Comparison of ENCODE assay signal across 18 cellular contexts in genomic region chr1:14413809-14414208, GRCh38.
DNase-seq lines count a peak whose midpoint lies in the region; ATAC-seq, FAIRE-seq and TF ChIP-seq lines count a peak whose summit lies in the region.
"Had no signal": no experiment of that assay in that cellular context is flagged by ENCODE, and none has a peak within 500 bp of the region (broad histone marks: within the 10 kb centered on the region; RNA-seq: fewer than 3 reads in every experiment).

No MANE protein-coding gene starts in this region.

- H4K8ac ChIP-seq in IMR-90 (ENCODE audit: low read depth in 2 of 2, low read length in 2 of 2) = 0 out of 4 replicates have a peak overlapping the region, but pooled peaks of 1 of the 2 experiments have one; percentile 17

- H2AFZ ChIP-seq in IMR-90 (replicated peaks; ENCODE audit: low read length, poor library complexity) = no peak overlapping the region
- H2AFZ ChIP-seq: hepatocyte had no signal

- TF ChIP-seq RAD21 in IMR-90 (IDR thresholded peaks at IDR 0.05; ENCODE audit: low read length) = no peak

- FAIRE-seq in GM19239 (lab: Jason Lieb, UNC) = no peak
- FAIRE-seq: A204.1, bronchial epithelial cell had no signal

- TF ChIP-seq CTCF in AG04449 (IDR thresholded peaks at IDR 0.05; ENCODE audit: insufficient read depth, low read length, missing control alignments) (no peak), IMR-90 (conservative IDR thresholded peaks at IDR 0.05; ENCODE audit: low read depth, low read length) (no peak), dorsolateral prefrontal cortex (IDR thresholded peaks at IDR 0.05 in 54 of 56, conservative IDR thresholded peaks at IDR 0.05 in 2 of 56; ENCODE audit: low read depth in 1 of 56, partially characterized antibody in 56 of 56) (no peak), brain microvascular endothelial cell (IDR thresholded peaks at IDR 0.05; ENCODE audit: low read depth, low read length, missing control alignments) (no peak)

- H2BK15ac ChIP-seq in IMR-90 (ENCODE audit: low read depth, low read length) = no peak overlapping the region

- in situ Hi-C loops in IMR-90 (cut with MboI; ENCODE audit: low sequenced_read_pairs) = no loop called here
- in situ Hi-C loops in brain microvascular endothelial cell (cut with HindIII; ENCODE audit: low pct_ligation_motif_present, low sequenced_read_pairs) = no loop called here

- ATAC-seq in IMR-90 (ENCODE audit: low read depth) = peak; percentile 84
- no peak for ATAC-seq in HG02763 (IDR thresholded peaks at IDR 0.05; ENCODE audit: unreplicated experiment)
- ATAC-seq: left lobe of liver had no signal

- no peak overlapping the region for H3K9ac ChIP-seq in IMR-90 (ENCODE audit: low read depth, low read length)

- H3K27me3 ChIP-seq in IMR-90 (ENCODE audit: control insufficient read depth, insufficient read depth, low read length) (no peaks in the 10 kb centered on the region), dorsolateral prefrontal cortex (no peaks in the 10 kb centered on the region), brain microvascular endothelial cell (replicated peaks) (no peaks in the 10 kb centered on the region)
- H3K27me3 ChIP-seq: hepatocyte had no signal

- POLR2A ChIA-PET in AG04449 (lab: Yijun Ruan, JAX) (no interaction called here), IMR-90 (lab: Charles Lee; ENCODE audit: unreplicated experiment) (no interaction called here)

- no peaks in the 10 kb centered on the region for H3K4me1 ChIP-seq in IMR-90 (ENCODE audit: control insufficient read depth, insufficient read depth, low read length)

- no peak overlapping the region for H3K4ac ChIP-seq in IMR-90 (ENCODE audit: low read depth, low read length)

- H4K5ac ChIP-seq in IMR-90 (ENCODE audit: low read depth, low read length) = no peak overlapping the region

- H3K79me1 ChIP-seq in IMR-90 (ENCODE audit: low read depth in 1 of 2, low read length in 2 of 2) = no peaks in the 10 kb centered on the region

- no peaks in the 10 kb centered on the region for H3K9me1 ChIP-seq in IMR-90 (ENCODE audit: insufficient read depth, low read length)

- H3K4me2 ChIP-seq in IMR-90 (ENCODE audit: low read depth, low read length) = no peak overlapping the region
- H3K4me2 ChIP-seq: hepatocyte had no signal

- no peak overlapping the region for H2AK9ac ChIP-seq in IMR-90 (replicated peaks; ENCODE audit: low read depth, low read length, poor library complexity)

- dilution Hi-C loops in IMR-90 (cut with HindIII; ENCODE audit: low sequenced_read_pairs, unreplicated experiment) = no loop called here

- peak overlapping the region; percentile 24 for H2BK5ac ChIP-seq in IMR-90 (ENCODE audit: low read depth, low read length, poor library complexity, severe bottlenecking)

- no peak overlapping the region for H3K23ac ChIP-seq in IMR-90 (ENCODE audit: low read depth, low read length)

- H3K56ac ChIP-seq in IMR-90 (ENCODE audit: extremely low read depth, insufficient read depth, low read length) = no peak overlapping the region

- H2BK120ac ChIP-seq in IMR-90 (ENCODE audit: low read depth, low read length) = no peak overlapping the region

- H4K91ac ChIP-seq in IMR-90 (ENCODE audit: insufficient read depth, low read depth, low read length) = no peak overlapping the region

- intact Hi-C loops in IMR-90 (cut with micrococcal nuclease) = no loop called here
- intact Hi-C loops in dorsolateral prefrontal cortex (cut with DNase I) = loop anchor here (5.0 to 10.0 kb wide), 3 partner anchors 157 to 191 kb away; no protein-coding TSS in a partner anchor

- no peak overlapping the region for H2BK20ac ChIP-seq in IMR-90 (ENCODE audit: low read depth, low read length)

- H4K20me1 ChIP-seq in IMR-90 (ENCODE audit: insufficient read depth, low read length) = no peaks in the 10 kb centered on the region

- H3K14ac ChIP-seq in IMR-90 (replicated peaks; ENCODE audit: low read depth, low read length) = no peak overlapping the region

- H3K4me3 ChIP-seq in AG04449 (ENCODE audit: low read depth, low read length) = no peak overlapping the region
- no peak overlapping the region for H3K4me3 ChIP-seq in IMR-90 (ENCODE audit: insufficient read depth, low read depth, low read length)
- H3K4me3 ChIP-seq in dorsolateral prefrontal cortex = peak overlapping the region in 7 of 59 donors; percentile 8 to 33 (median 14)
- H3K4me3 ChIP-seq in brain microvascular endothelial cell (ENCODE audit: low read depth, low read length) = no peak overlapping the region
- H3K4me3 ChIP-seq: hepatocyte had no signal

- H3K9me3 ChIP-seq in IMR-90 (ENCODE audit: control insufficient read depth, insufficient read depth, low read length) = no peaks in the 10 kb centered on the region

- no peak overlapping the region for H3K18ac ChIP-seq in IMR-90 (ENCODE audit: low read depth, low read length)

- no CpG with 5 or more reads among the region's 3 CpGs for WGBS in IMR-90 (ENCODE audit: extremely low coverage in 2 of 2, insufficient read length in 1 of 2), 2 experiments

- no peak for TF ChIP-seq POLR2A in IMR-90 (IDR thresholded peaks at IDR 0.05; ENCODE audit: low read depth, low read length)

- H3K36me3 ChIP-seq in IMR-90 (ENCODE audit: control insufficient read depth, insufficient read depth, low read length) = no peaks in the 10 kb centered on the region
- no peaks in the 10 kb centered on the region for H3K36me3 ChIP-seq in brain microvascular endothelial cell (replicated peaks)

- peak overlapping the region; percentile 44; the same call in 1 of the 2 replicates for H3K27ac ChIP-seq in IMR-90 (ENCODE audit: insufficient read depth, low read length)
- H3K27ac ChIP-seq in dorsolateral prefrontal cortex = peak overlapping the region in 53 of 59 donors; percentile 25 to 89 (median 75)
- no peak overlapping the region for H3K27ac ChIP-seq in brain microvascular endothelial cell
- H3K27ac ChIP-seq: hepatocyte had no signal

- BruUV-seq in IMR-90 (replicated peaks; lab: Mats Ljungman, UMichigan) = no TSS peak

- DNase-seq in AG04449 (ENCODE audit: low read depth, low spot score) (peak; percentile 14), IMR-90 (peak; percentile 62), dorsolateral prefrontal cortex (peak in 5 of 10 donors; percentile 29 to 68 (median 55)), medulla oblongata (ENCODE audit: extremely low spot score) (peak; percentile 66), GM19239 (ENCODE audit: insufficient read length, low spot score) (no peak), brain microvascular endothelial cell (no peak), NCI-H2029 (lab: John Stamatoyannopoulos, UW) (no peak)
- DNase-seq: activated B cell treated with CpG ODN at 0.5 μM for 24 hours; activated naive CD4-positive, alpha-beta T cell treated with Interleukin-2 at 50 U/mL for 16 hours; Calu3; NCI-H187 treated with DMSO at 0.1 percent for 48 hours; NCI-H524 treated with DMSO at 0.1 percent for 48 hours; stimulated activated CD4-positive, alpha-beta T cell treated with anti-CD3 and anti-CD28 coated beads, Interleukin-15, amount 100 ng/mL, for 24 hours had no signal

- CTCF ChIA-PET in AG04449 (lab: Yijun Ruan, JAX) = no interaction called here
- CTCF ChIA-PET in IMR-90 (lab: Yijun Ruan, JAX) = no interaction called here

- H2AK5ac ChIP-seq in IMR-90 (ENCODE audit: low read depth, low read length) = no peak overlapping the region

TF ChIP-seq in IMR-90, 13 proteins besides CTCF, POLR2A, EP300 and RAD21:
- TF ChIP-seq ELK1 (IDR thresholded peaks at IDR 0.05; ENCODE audit: borderline replicate concordance, low read depth, low read length) (no peak), MAFK (IDR thresholded peaks at IDR 0.05; ENCODE audit: low read depth, low read length) (no peak), SMC3 (IDR thresholded peaks at IDR 0.05; ENCODE audit: low read depth, low read length) (no peak), RFX5 (IDR thresholded peaks at IDR 0.05; ENCODE audit: low read depth, low read length) (no peak), MXI1 (IDR thresholded peaks at IDR 0.05; ENCODE audit: borderline replicate concordance, low read depth, low read length) (no peak), CHD1 (IDR thresholded peaks at IDR 0.05; ENCODE audit: low read depth, low read length) (no peak), RCOR1 (IDR thresholded peaks at IDR 0.05; ENCODE audit: insufficient replicate concordance, low read length) (no peak), BHLHE40 (IDR thresholded peaks at IDR 0.05; ENCODE audit: low read depth, low read length) (no peak), CEBPB (IDR thresholded peaks at IDR 0.05; ENCODE audit: low read depth, low read length) (no peak), NFE2L2 (IDR thresholded peaks at IDR 0.05; ENCODE audit: low read depth, low read length) (no peak), USF2 (IDR thresholded peaks at IDR 0.05; ENCODE audit: low read depth, low read length) (no peak), MAZ (IDR thresholded peaks at IDR 0.05; ENCODE audit: borderline replicate concordance, low read depth, low read length) (no peak), FOS (IDR thresholded peaks at IDR 0.05; ENCODE audit: low read depth, low read length) (no peak)

Comparison
In these comparisons a context has a peak if more than half of its experiments do, and no peak if none do; other contexts are left out.
1. DNase-seq: peak in AG04449 (single experiment), IMR-90 (single experiment) and medulla oblongata (single experiment); none in GM19239 (single experiment), brain microvascular endothelial cell (single experiment) and NCI-H2029 (single experiment).